In genomic region chr9:106376689-106377088, GRCh38 we compare ENCODE assay signal across 22 cellular contexts.
"Had no signal": no experiment of that assay in that cellular context is flagged by ENCODE, and none has a peak within 500 bp of the region (broad histone marks: within the 10 kb centered on the region; RNA-seq: fewer than 3 reads in every experiment).

No MANE protein-coding gene starts in this region.

- H3K9me3 ChIP-seq: body of pancreas, colonic mucosa had no signal

- H3K27ac ChIP-seq: body of pancreas, colonic mucosa, neural progenitor cell, tibial artery had no signal

- DNase-seq: activated B cell treated with CpG ODN at 0.5 μM for 24 hours; activated CD4-positive, alpha-beta memory T cell treated with anti-CD3 and anti-CD28 coated beads for 36 hours; activated CD4-positive, alpha-beta T cell treated with anti-CD3 and anti-CD28 coated beads for 4 hours; activated T-cell treated with anti-CD3 and anti-CD28 coated beads for 4 hours; amniotic stem cell; body of pancreas; central memory CD4-positive, alpha-beta T cell; colonic mucosa; immature natural killer cell; left ventricle myocardium superior; mesendoderm; naive thymus-derived CD4-positive, alpha-beta T cell; stimulated activated CD4-positive, alpha-beta T cell treated with anti-CD3 and anti-CD28 coated beads, Interleukin-12 subunit alpha, Interleukin-12 subunit beta, amount 100 ng/mL, for 4 hours; stimulated activated CD4-positive, alpha-beta T cell treated with anti-CD3 and anti-CD28 coated beads, Interleukin-1b, Interleukin-23, amount 100 ng/mL, for 48 hours; stimulated activated naive CD8-positive, alpha-beta T cell treated with anti-CD3 and anti-CD28 coated beads, Interleukin-15, Interleukin-2, amounts not matched to agents 100 U/mL and 50 U/mL, for 24 hours; substantia nigra; tibial artery had no signal

- H3K4me1 ChIP-seq: body of pancreas, colonic mucosa, neural progenitor cell, tibial artery had no signal

- ATAC-seq: body of pancreas; esophagus mucosa; left ventricle myocardium superior; naive thymus-derived CD4-positive, alpha-beta T cell; stimulated activated naive CD8-positive, alpha-beta T cell treated with anti-CD3 and anti-CD28 coated beads, Interleukin-15, Interleukin-2, amounts not matched to agents 100 U/mL and 50 U/mL, for 24 hours had no signal

- H3K27ac Mint-ChIP-seq: activated B cell treated with CpG ODN at 0.5 μM for 24 hours; activated CD4-positive, alpha-beta memory T cell treated with anti-CD3 and anti-CD28 coated beads for 36 hours; activated naive CD8-positive, alpha-beta T cell; immature natural killer cell; naive thymus-derived CD4-positive, alpha-beta T cell; neural progenitor cell; progenitor cell of endocrine pancreas; T-helper 2 cell treated with Interferon-gamma antibody and Interleukin-4, amounts not matched to agents 5 μg/mL and 100 μg/mL, for 36 hours had no signal

- H3K27me3 ChIP-seq: body of pancreas, colonic mucosa, neural progenitor cell, tibial artery had no signal

- H3K36me3 Mint-ChIP-seq: activated CD4-positive, alpha-beta memory T cell treated with anti-CD3 and anti-CD28 coated beads for 36 hours; naive thymus-derived CD4-positive, alpha-beta T cell; neural progenitor cell had no signal

- H3K4me3 Mint-ChIP-seq: activated B cell treated with CpG ODN at 0.5 μM for 24 hours; activated CD4-positive, alpha-beta memory T cell treated with anti-CD3 and anti-CD28 coated beads for 36 hours; activated naive CD8-positive, alpha-beta T cell; immature natural killer cell; naive thymus-derived CD4-positive, alpha-beta T cell; neural progenitor cell; T-helper 2 cell treated with Interferon-gamma antibody and Interleukin-4, amounts not matched to agents 5 μg/mL and 100 μg/mL, for 36 hours had no signal

- H3K27me3 Mint-ChIP-seq: activated B cell treated with CpG ODN at 0.5 μM for 24 hours; activated CD4-positive, alpha-beta memory T cell treated with anti-CD3 and anti-CD28 coated beads for 36 hours; activated naive CD8-positive, alpha-beta T cell; naive thymus-derived CD4-positive, alpha-beta T cell; progenitor cell of endocrine pancreas had no signal

- H3K4me1 Mint-ChIP-seq: activated B cell treated with CpG ODN at 0.5 μM for 24 hours; immature natural killer cell; naive thymus-derived CD4-positive, alpha-beta T cell; neural progenitor cell had no signal
